Comparison of ENCODE assay signal across 11 cellular contexts in the genomic region with DNA sequence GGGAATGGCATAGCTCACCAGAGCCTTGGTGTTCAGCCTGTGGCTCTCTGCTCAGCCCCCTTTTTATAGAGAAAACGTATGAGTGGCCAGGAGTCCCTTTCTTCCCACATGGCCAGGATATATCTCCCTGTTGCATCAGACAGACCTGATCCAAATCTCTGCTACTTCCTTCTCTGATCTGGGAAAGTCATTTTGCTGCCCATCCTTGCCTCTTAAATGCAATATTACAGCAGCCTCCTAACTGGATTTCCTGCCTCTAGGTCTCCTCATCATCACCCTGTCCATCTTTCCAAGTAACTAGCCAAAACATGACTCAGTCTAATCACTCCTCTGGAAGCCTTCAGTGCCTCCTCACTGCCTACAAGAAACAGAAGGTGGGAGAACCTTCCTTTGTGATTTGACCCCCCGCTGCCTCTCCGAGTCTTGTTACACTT. TPM values are rescaled to one million over a fixed set of nuclear protein-coding genes. Genes with fewer than 3 reads are reported as not detected.
DNase-seq lines count a peak whose midpoint lies in the region; ATAC-seq and TF ChIP-seq lines count a peak whose summit lies in the region.
"Had no signal": no experiment of that assay in that cellular context is flagged by ENCODE, and none has a peak within 500 bp of the region (broad histone marks: within the 10 kb centered on the region; RNA-seq: fewer than 3 reads in every experiment).

No MANE protein-coding gene starts in this region.

- 56 to 77% (median 64%) methylated on average over 3 of the region's 3 CpGs for WGBS in heart left ventricle, 4 donors
- 61% methylated on average over 3 of the region's 3 CpGs for WGBS in right cardiac atrium

- H3K27ac ChIP-seq in heart left ventricle = peak overlapping the region in 7 of 12 donors; percentile 13 to 88 (median 59)
- H3K27ac ChIP-seq in right cardiac atrium (ENCODE audit: low read length) = no peak overlapping the region
- H3K27ac ChIP-seq in uterus = peak overlapping the region; percentile 64 to 68

- H3K9me3 ChIP-seq in heart left ventricle (no peaks in the 10 kb centered on the region), right cardiac atrium (ENCODE audit: control insufficient read depth, low read length) (no peaks in the 10 kb centered on the region), uterus (no peaks in the 10 kb centered on the region)

- intact Hi-C loops in heart left ventricle (cut with DNase I) = no loop called here
- intact Hi-C loops in right cardiac atrium (cut with DNase I) = loop anchor here in 1 of 4 donors (5.0 kb wide), 1 partner anchor 33 kb away; no protein-coding TSS in a partner anchor
- intact Hi-C loops in uterus (cut with DNase I; ENCODE audit: low total_unique reads) = no loop called here

- H3K27me3 ChIP-seq in heart left ventricle (no peaks in the 10 kb centered on the region), right cardiac atrium (ENCODE audit: control insufficient read depth, insufficient read depth) (no peaks in the 10 kb centered on the region), uterus (no peaks in the 10 kb centered on the region)

- TF ChIP-seq POLR2A in heart left ventricle (IDR thresholded peaks at IDR 0.05) (no peak), uterus (IDR thresholded peaks at IDR 0.05) (no peak)

- H3K4me3 ChIP-seq in heart left ventricle (no peak overlapping the region), right cardiac atrium (ENCODE audit: low read length) (no peak overlapping the region), cardiac fibroblast (replicated peaks in 1 of 2; ENCODE audit: low read depth in 2 of 2, low read length in 2 of 2) (no peak overlapping the region), uterus (no peak overlapping the region)

- no peak for TF ChIP-seq CTCF in heart left ventricle (IDR thresholded peaks at IDR 0.05)
- no peak for TF ChIP-seq CTCF in cardiac fibroblast (IDR thresholded peaks at IDR 0.05; ENCODE audit: low read depth, low read length)
- TF ChIP-seq CTCF in uterus (IDR thresholded peaks at IDR 0.05) = no peak

- no peak for DNase-seq in heart left ventricle
- DNase-seq in right cardiac atrium = no peak
- peak; percentile 55 to 57 for DNase-seq in cardiac fibroblast (ENCODE audit: low read depth in 2 of 2)
- DNase-seq in kidney tubule cell (ENCODE audit: low spot score) = peak; percentile 56
- no peak for DNase-seq in uterus
- no peak for DNase-seq in hippocampal formation (lab: John Stamatoyannopoulos, UW)
- no peak for DNase-seq in cerebellar nuclear complex (lab: John Stamatoyannopoulos, UW)
- DNase-seq: activated T-cell treated with anti-CD3 and anti-CD28 coated beads, Interleukin-2, amount 50 U/mL, for 1 hour; effector memory CD4-positive, alpha-beta T cell; NCI-H510A treated with DMSO at 0.1 percent for 48 hours had no signal

- ATAC-seq in heart left ventricle = peak in 3 of 4 donors; percentile 23 to 63 (median 29)
- no peak for ATAC-seq in right cardiac atrium
- no peak for ATAC-seq in HG03175 (IDR thresholded peaks at IDR 0.05; ENCODE audit: unreplicated experiment)

- H3K36me3 ChIP-seq in heart left ventricle (no peaks in the 10 kb centered on the region), uterus (no peaks in the 10 kb centered on the region)

- H3K4me1 ChIP-seq in heart left ventricle (peaks cover 0 to 73% (median 47%) of the 10 kb centered on the region in 12 donors), right cardiac atrium (ENCODE audit: control insufficient read depth, insufficient read depth, low read length) (peaks cover 40% of the 10 kb centered on the region), uterus (peaks cover 13 to 16% of the 10 kb centered on the region in 2 donors)

RNA-seq across cellular contexts. Expression of gene CTDSPL, which starts 43.0 kb away (rescaled TPM):
- total RNA-seq in heart left ventricle (10 to 100 TPM; 26.3 to 54.6 (median 38.0) TPM), right cardiac atrium (10 to 100 TPM; 38.3 to 50.9 (median 41.0) TPM), uterus (10 to 100 TPM in 3 of 4 donors, 1 to 10 TPM in 1; 6.4 to 55.9 (median 28.7) TPM)
- polyA plus RNA-seq in heart left ventricle (1 to 10 TPM; 9.2 to 9.9 TPM), right cardiac atrium (13.6 TPM)

Comparison
In these comparisons a context has a peak if more than half of its experiments do, and no peak if none do; other contexts are left out.
1. ATAC-seq: peak in heart left ventricle (3 of 4); none in right cardiac atrium (0 of 2) and HG03175 (single experiment).
2. DNase-seq: peak in cardiac fibroblast (2 of 2) and kidney tubule cell (single experiment); none in heart left ventricle (0 of 5), right cardiac atrium (0 of 3), uterus (0 of 2), hippocampal formation (0 of 2) and cerebellar nuclear complex (0 of 2).